Comparison of ENCODE assay signal across 1 cellular context in the genomic region with DNA sequence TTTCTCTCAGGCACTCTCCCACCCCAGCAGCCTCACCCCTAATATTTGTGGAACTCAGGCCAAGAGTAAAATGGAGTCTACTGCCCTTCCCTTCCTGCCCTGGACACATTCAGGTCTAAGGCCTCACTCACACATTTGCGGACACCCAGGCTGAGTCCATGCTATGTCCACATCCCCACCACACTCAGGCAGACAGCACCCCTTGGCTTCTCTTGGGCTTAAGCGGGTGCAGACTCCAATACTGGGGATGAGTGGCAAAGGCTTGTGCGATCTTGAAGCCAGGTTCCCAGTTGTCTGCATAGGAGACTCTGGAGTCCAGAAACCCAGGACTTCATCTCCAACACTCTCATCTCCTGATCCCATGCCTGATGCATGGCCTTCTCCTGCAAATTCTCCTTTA.
TF ChIP-seq lines count a peak whose summit lies in the region.

No MANE protein-coding gene starts in this region.

TF ChIP-seq in H1, 55 proteins besides CTCF, POLR2A, EP300 and RAD21:
- TF ChIP-seq SP2 (IDR thresholded peaks at IDR 0.05; ENCODE audit: low read length) (no peak), POLR2AphosphoS5 (IDR thresholded peaks at IDR 0.05; ENCODE audit: low read depth, low read length) (no peak), RBBP5 (IDR thresholded peaks at IDR 0.05; ENCODE audit: borderline replicate concordance, low read depth, low read length) (no peak), NRF1 (IDR thresholded peaks at IDR 0.05; ENCODE audit: low read depth, low read length) (no peak), CBX5 (IDR thresholded peaks at IDR 0.05; ENCODE audit: low read depth, low read length) (no peak), TCF12 (IDR thresholded peaks at IDR 0.05; ENCODE audit: low read depth, low read length) (no peak), KDM5A (IDR thresholded peaks at IDR 0.05; ENCODE audit: low read length) (no peak), CREB1 (IDR thresholded peaks at IDR 0.05) (no peak), POU5F1 (IDR thresholded peaks at IDR 0.05; ENCODE audit: low read depth, low read length) (no peak), PHF8 (conservative IDR thresholded peaks at IDR 0.05; ENCODE audit: low read depth, low read length) (no peak), HDAC2 (IDR thresholded peaks at IDR 0.05; ENCODE audit: borderline replicate concordance in 1 of 2, low read depth in 2 of 2, low read length in 2 of 2) (no peak), KDM1A (IDR thresholded peaks at IDR 0.05; ENCODE audit: borderline replicate concordance, low read length) (no peak), TAF1 (IDR thresholded peaks at IDR 0.05; ENCODE audit: low read depth, low read length) (no peak), CHD2 (IDR thresholded peaks at IDR 0.05; ENCODE audit: low read length) (no peak), NANOG (IDR thresholded peaks at IDR 0.05; ENCODE audit: insufficient read depth, low read depth, low read length, poor library complexity, severe bottlenecking) (no peak), SIX5 (IDR thresholded peaks at IDR 0.05; ENCODE audit: low read depth, low read length) (no peak)
- TF ChIP-seq, protein P1, sequence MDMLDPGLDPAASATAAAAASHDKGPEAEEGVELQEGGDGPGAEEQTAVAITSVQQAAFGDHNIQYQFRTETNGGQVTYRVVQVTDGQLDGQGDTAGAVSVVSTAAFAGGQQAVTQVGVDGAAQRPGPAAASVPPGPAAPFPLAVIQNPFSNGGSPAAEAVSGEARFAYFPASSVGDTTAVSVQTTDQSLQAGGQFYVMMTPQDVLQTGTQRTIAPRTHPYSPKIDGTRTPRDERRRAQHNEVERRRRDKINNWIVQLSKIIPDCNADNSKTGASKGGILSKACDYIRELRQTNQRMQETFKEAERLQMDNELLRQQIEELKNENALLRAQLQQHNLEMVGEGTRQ (IDR thresholded peaks at IDR 0.05; ENCODE audit: low read length): no peak
- TF ChIP-seq, protein P2, sequence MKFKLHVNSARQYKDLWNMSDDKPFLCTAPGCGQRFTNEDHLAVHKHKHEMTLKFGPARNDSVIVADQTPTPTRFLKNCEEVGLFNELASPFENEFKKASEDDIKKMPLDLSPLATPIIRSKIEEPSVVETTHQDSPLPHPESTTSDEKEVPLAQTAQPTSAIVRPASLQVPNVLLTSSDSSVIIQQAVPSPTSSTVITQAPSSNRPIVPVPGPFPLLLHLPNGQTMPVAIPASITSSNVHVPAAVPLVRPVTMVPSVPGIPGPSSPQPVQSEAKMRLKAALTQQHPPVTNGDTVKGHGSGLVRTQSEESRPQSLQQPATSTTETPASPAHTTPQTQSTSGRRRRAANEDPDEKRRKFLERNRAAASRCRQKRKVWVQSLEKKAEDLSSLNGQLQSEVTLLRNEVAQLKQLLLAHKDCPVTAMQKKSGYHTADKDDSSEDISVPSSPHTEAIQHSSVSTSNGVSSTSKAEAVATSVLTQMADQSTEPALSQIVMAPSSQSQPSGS (IDR thresholded peaks at IDR 0.05; ENCODE audit: low read length): no peak
- TF ChIP-seq, protein P3, sequence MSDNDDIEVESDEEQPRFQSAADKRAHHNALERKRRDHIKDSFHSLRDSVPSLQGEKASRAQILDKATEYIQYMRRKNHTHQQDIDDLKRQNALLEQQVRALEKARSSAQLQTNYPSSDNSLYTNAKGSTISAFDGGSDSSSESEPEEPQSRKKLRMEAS (IDR thresholded peaks at IDR 0.05): no peak
TF ChIP-seq in H1: peak in this region for 0.
